23 cellular contexts compared by ENCODE assay signal in the genomic region with DNA sequence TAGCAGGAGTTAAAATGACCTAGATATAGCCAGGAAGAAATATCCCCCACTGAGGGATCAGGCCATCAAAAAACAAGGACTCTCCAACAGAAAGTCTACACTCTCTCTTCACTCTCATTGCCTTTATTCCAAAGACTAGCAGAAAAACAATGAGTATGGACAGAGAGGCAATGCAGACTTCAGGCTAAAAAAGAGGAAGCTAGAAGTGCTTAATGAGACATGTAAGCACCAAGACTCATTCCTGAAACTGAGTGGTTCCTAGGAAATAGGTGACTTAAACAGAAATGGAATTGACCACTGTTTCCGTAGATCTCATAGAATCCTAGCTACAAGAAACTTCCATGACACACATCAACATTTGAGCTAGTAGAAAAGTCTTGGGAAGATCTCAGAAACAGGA.
DNase-seq lines count a peak whose midpoint lies in the region; ATAC-seq lines count a peak whose summit lies in the region.
"Had no signal": no experiment of that assay in that cellular context is flagged by ENCODE, and none has a peak within 500 bp of the region (broad histone marks: within the 10 kb centered on the region; RNA-seq: fewer than 3 reads in every experiment).

No MANE protein-coding gene starts in this region.

- peak; percentile 34 for DNase-seq in renal cortical epithelial cell (ENCODE audit: low read depth)
- DNase-seq in LoVo (ENCODE audit: low spot score) = no peak
- DNase-seq in ACHN = no peak
- DNase-seq in GDM1 (lab: John Stamatoyannopoulos, UW) = no peak
- DNase-seq: activated CD4-positive, alpha-beta T cell treated with anti-CD3 and anti-CD28 coated beads for 36 hours; activated CD8-positive, alpha-beta memory T cell treated with anti-CD3 and anti-CD28 coated beads for 24 hours; activated naive CD4-positive, alpha-beta T cell treated with anti-CD3 and anti-CD28 coated beads for 36 hours; activated T-cell treated with anti-CD3 and anti-CD28 coated beads, Interleukin-2, amount 50 U/mL, for 4 hours; amniotic stem cell; cortex of kidney; endodermal cell; Kasumi-1; kidney; lower lobe of right lung; NCI-H1105; NCI-H1930; retina; stimulated activated CD4-positive, alpha-beta T cell treated with anti-CD3 and anti-CD28 coated beads, Interleukin-2, amount 100 ng/mL, for 24 hours; T-helper 17 cell had no signal

- in situ Hi-C loops in ACHN (cut with HindIII; ENCODE audit: low pct_ligation_motif_present, low pct_unique_long_range_greater_than_20kb, low sequenced_read_pairs) = no loop called here

- ATAC-seq in GM21381 (IDR thresholded peaks at IDR 0.05; ENCODE audit: unreplicated experiment) (peak; percentile 53), HG02798 (IDR thresholded peaks at IDR 0.05; ENCODE audit: poor library complexity, unreplicated experiment) (peak; percentile 38), HG03469 (IDR thresholded peaks at IDR 0.05; ENCODE audit: unreplicated experiment) (peak; percentile 45)
- ATAC-seq: activated CD4-positive, alpha-beta T cell treated with anti-CD3 and anti-CD28 coated beads for 36 hours; activated T-cell treated with anti-CD3 and anti-CD28 coated beads, Interleukin-2, amount 50 U/mL, for 4 hours; lower lobe of right lung; natural killer cell treated with Interleukin-12 subunit alpha and Interleukin-12 subunit beta and Interleukin-15 and Interleukin-18, amount 100 ng/mL, for 72 hours; T-helper 17 cell had no signal
